Comparison of ENCODE assay signal across 20 cellular contexts in genomic region chr16:23500212-23500865, GRCh38. TPM values are rescaled to one million over a fixed set of nuclear protein-coding genes. Genes with fewer than 3 reads are reported as not detected.
DNase-seq lines count a peak whose midpoint lies in the region; ATAC-seq, FAIRE-seq and TF ChIP-seq lines count a peak whose summit lies in the region.
"Had no signal": no experiment of that assay in that cellular context is flagged by ENCODE, and none has a peak within 500 bp of the region (broad histone marks: within the 10 kb centered on the region; RNA-seq: fewer than 3 reads in every experiment).

No MANE protein-coding gene starts in this region.

- H3K27me3 ChIP-seq in spleen (replicated peaks in 1 of 7): no peaks in the 10 kb centered on the region
- H3K27me3 ChIP-seq: breast epithelium, esophagus muscularis mucosa, SJSA1, tibial nerve had no signal

- in situ Hi-C loops in G401 (cut with HindIII; ENCODE audit: low sequenced_read_pairs): no loop called here

- peak overlapping the region; percentile 31 for H3K4me3 Mint-ChIP-seq in T-helper 17 cell
- no peak overlapping the region for H3K4me3 Mint-ChIP-seq in activated naive CD4-positive, alpha-beta T cell treated with anti-CD3 and anti-CD28 coated beads for 36 hours

- H3K4me1 ChIP-seq in spleen: peaks cover 61 to 100% (median 87%) of the 10 kb centered on the region in 6 donors

- TF ChIP-seq CTCF in spleen (IDR thresholded peaks at IDR 0.05 in 8 of 11, conservative IDR thresholded peaks at IDR 0.05 in 3 of 11): no peak

- WGBS in spleen, 5 donors: 89 to 94% (median 93%) methylated on average over 17 to 21 of the region's 21 CpGs

- H3K9me3 ChIP-seq in T-helper 17 cell (ENCODE audit: control insufficient read depth, low read length, poor library complexity, severe bottlenecking) (no peaks in the 10 kb centered on the region), spleen (no peaks in the 10 kb centered on the region)
- H3K9me3 ChIP-seq: breast epithelium, esophagus muscularis mucosa, SJSA1, tibial nerve had no signal

- H3K4me3 ChIP-seq in spleen: no peak overlapping the region
- H3K4me3 ChIP-seq: breast epithelium, esophagus muscularis mucosa, SJSA1, tibial nerve had no signal

- peaks cover 0 to 46% (median 5%) of the 10 kb centered on the region in 6 donors for H3K36me3 ChIP-seq in spleen
- H3K36me3 ChIP-seq: breast epithelium had no signal

- no peak for TF ChIP-seq POLR2A in spleen (IDR thresholded peaks at IDR 0.05)

- DNase-seq in G401 (ENCODE audit: low spot score) (peak; percentile 41), T-helper 17 cell (no peak), spleen (peak; percentile 71), NCI-H2081 treated with DMSO at 0.1 percent for 48 hours (lab: John Stamatoyannopoulos, UW) (no peak), frontal cortex (ENCODE audit: low spot score in 2 of 2) (no peak)
- DNase-seq in activated naive CD4-positive, alpha-beta T cell treated with anti-CD3 and anti-CD28 coated beads for 36 hours: no peak
- DNase-seq: NCI-H1417 treated with DMSO at 0.1 percent for 48 hours; NCI-H526 treated with DMSO at 0.1 percent for 48 hours; PC-3; retina; stimulated activated naive CD4-positive, alpha-beta T cell had no signal

- peaks cover 3% of the 10 kb centered on the region for H3K36me3 Mint-ChIP-seq in T-helper 17 cell (ENCODE audit: low read depth)
- peaks cover 4% of the 10 kb centered on the region for H3K36me3 Mint-ChIP-seq in activated naive CD4-positive, alpha-beta T cell treated with anti-CD3 and anti-CD28 coated beads for 36 hours (ENCODE audit: low read depth)

- no peaks in the 10 kb centered on the region for H3K9me3 Mint-ChIP-seq in activated naive CD4-positive, alpha-beta T cell treated with anti-CD3 and anti-CD28 coated beads for 36 hours
- H3K9me3 Mint-ChIP-seq: activated T-helper 2 cell treated with anti-CD3 and anti-CD28 coated beads, Interferon-gamma antibody, Interleukin-2, Interleukin-4, amounts not matched to agents 10 μg/mL and 5 μg/mL and 100 μg/mL, durations not matched to agents 14 hours and 24 hours and 36 hours had no signal

- CTCF ChIA-PET in activated naive CD4-positive, alpha-beta T cell treated with anti-CD3 and anti-CD28 coated beads for 36 hours (lab: Charles Lee): interaction anchor here (1.0 kb wide), 1 partner anchor 24 kb away, joined by 3 read pairs; no protein-coding TSS in a partner anchor

- peak overlapping the region in 2 of 8 donors; percentile 2 to 50 for H3K27ac ChIP-seq in spleen
- H3K27ac ChIP-seq: esophagus muscularis mucosa, SJSA1, tibial nerve had no signal

- H3K27ac Mint-ChIP-seq in T-helper 17 cell: no peak overlapping the region
- H3K27ac Mint-ChIP-seq in activated naive CD4-positive, alpha-beta T cell treated with anti-CD3 and anti-CD28 coated beads for 36 hours: no peak overlapping the region
- H3K27ac Mint-ChIP-seq: activated T-helper 2 cell treated with anti-CD3 and anti-CD28 coated beads, Interferon-gamma antibody, Interleukin-2, Interleukin-4, amounts not matched to agents 10 μg/mL and 5 μg/mL and 100 μg/mL, durations not matched to agents 14 hours and 24 hours and 36 hours had no signal

- H3K27me3 Mint-ChIP-seq in T-helper 17 cell: no peaks in the 10 kb centered on the region
- H3K27me3 Mint-ChIP-seq in activated naive CD4-positive, alpha-beta T cell treated with anti-CD3 and anti-CD28 coated beads for 36 hours (ENCODE audit: low read depth): no peaks in the 10 kb centered on the region

- intact Hi-C loops in spleen (cut with DNase I; ENCODE audit: low total_unique reads): loop anchor here (10.0 kb wide), 2 partner anchors 54 to 94 kb away; partner anchors contain the start of genes EARS2, NDUFAB1 and UBFD1
- intact Hi-C loops in activated naive CD4-positive, alpha-beta T cell treated with anti-CD3 and anti-CD28 coated beads for 36 hours (cut with micrococcal nuclease): no loop called here

- no peak for FAIRE-seq in frontal cortex (lab: Jason Lieb, UNC)
- FAIRE-seq: H1 had no signal

- H3K4me1 Mint-ChIP-seq in T-helper 17 cell: peaks cover 30% of the 10 kb centered on the region
- peaks cover 48% of the 10 kb centered on the region for H3K4me1 Mint-ChIP-seq in activated naive CD4-positive, alpha-beta T cell treated with anti-CD3 and anti-CD28 coated beads for 36 hours (ENCODE audit: low read depth)

- no peak for ATAC-seq in T-helper 17 cell
- peak; percentile 86 for ATAC-seq in esophagus mucosa
- ATAC-seq in HG02973 (IDR thresholded peaks at IDR 0.05; ENCODE audit: unreplicated experiment): no peak
- ATAC-seq: activated CD4-positive, CD25-positive, alpha-beta regulatory T cell treated with anti-CD3 and anti-CD28 coated beads, Interleukin-2, amount 50 U/mL, for 24 hours; PC-3 had no signal

RNA-seq across cellular contexts. Expression of gene GGA2, which starts 10.0 kb away (rescaled TPM):
- 54.8 and 56.2 TPM in 2 replicates for total RNA-seq in G401 (2014; rRNA removed; shearing (Covaris generic))
- total RNA-seq in T-helper 17 cell (100 to 1,000 TPM; 116 to 117 TPM), esophagus mucosa (24.6 TPM), spleen (100 to 1,000 TPM; 131 to 179 (median 152) TPM), frontal cortex (17.9 TPM)
- polyA plus RNA-seq in spleen: 10 to 100 TPM; 49.4 to 57.2 (median 56.6) TPM
- 10 to 100 TPM; 53.0 to 62.7 TPM for total RNA-seq in activated naive CD4-positive, alpha-beta T cell treated with anti-CD3 and anti-CD28 coated beads for 36 hours

RNA-seq across cellular contexts. Expression of gene COG7, which starts 47.4 kb away (rescaled TPM):
- 13.3 and 16.4 TPM in 2 replicates for total RNA-seq in G401 (2014; rRNA removed; shearing (Covaris generic))
- total RNA-seq in T-helper 17 cell (10 to 100 TPM; 16.9 to 17.1 TPM), esophagus mucosa (14.8 TPM), spleen (10 to 100 TPM; 15.9 to 25.5 (median 19.9) TPM), frontal cortex (16.7 TPM)
- 10 to 100 TPM in 2 of 3 donors, 1 to 10 TPM in 1; 9.6 to 17.5 (median 17.0) TPM for polyA plus RNA-seq in spleen
- total RNA-seq in activated naive CD4-positive, alpha-beta T cell treated with anti-CD3 and anti-CD28 coated beads for 36 hours: 10 to 100 TPM; 16.4 to 16.9 TPM

RNA-seq across cellular contexts. Expression of gene EARS2, which starts 56.8 kb away (rescaled TPM):
- 34.2 and 49.8 TPM in 2 replicates for total RNA-seq in G401 (2014; rRNA removed; shearing (Covaris generic))
- total RNA-seq in T-helper 17 cell: 10 to 100 TPM; 10.0 to 13.0 TPM
- 13.5 TPM for total RNA-seq in esophagus mucosa
- total RNA-seq in spleen: 10 to 100 TPM; 10.7 to 21.8 (median 19.3) TPM
- polyA plus RNA-seq in spleen: 10 to 100 TPM in 1 of 3 donors, 1 to 10 TPM in 2; 9.8 to 10.0 (median 9.9) TPM
- total RNA-seq in frontal cortex: 33.0 TPM
- 10 to 100 TPM; 23.7 to 25.1 TPM for total RNA-seq in activated naive CD4-positive, alpha-beta T cell treated with anti-CD3 and anti-CD28 coated beads for 36 hours

RNA-seq across cellular contexts. Expression of gene UBFD1, which starts 57.2 kb away (rescaled TPM):
- 97.7 and 101 TPM in 2 replicates for total RNA-seq in G401 (2014; rRNA removed; shearing (Covaris generic))
- total RNA-seq in T-helper 17 cell: 10 to 100 TPM; 37.9 to 43.3 TPM
- 27.3 TPM for total RNA-seq in esophagus mucosa
- total RNA-seq in spleen: 10 to 100 TPM; 39.0 to 63.7 (median 43.4) TPM
- polyA plus RNA-seq in spleen: 1 to 10 TPM; 4.2 to 9.1 (median 6.5) TPM
- 53.0 TPM for total RNA-seq in frontal cortex
- 10 to 100 TPM; 52.3 to 54.6 TPM for total RNA-seq in activated naive CD4-positive, alpha-beta T cell treated with anti-CD3 and anti-CD28 coated beads for 36 hours

Comparison
In these comparisons a context has a peak if more than half of its experiments do, and no peak if none do; other contexts are left out.
1. DNase-seq: peak in G401 (single experiment) and spleen (single experiment); none in T-helper 17 cell (0 of 3), NCI-H2081 treated with DMSO at 0.1 percent for 48 hours (single experiment), frontal cortex (0 of 2) and activated naive CD4-positive, alpha-beta T cell treated with anti-CD3 and anti-CD28 coated beads for 36 hours (single experiment).